ENCODE assay signal across 1 cellular context in the genomic region with DNA sequence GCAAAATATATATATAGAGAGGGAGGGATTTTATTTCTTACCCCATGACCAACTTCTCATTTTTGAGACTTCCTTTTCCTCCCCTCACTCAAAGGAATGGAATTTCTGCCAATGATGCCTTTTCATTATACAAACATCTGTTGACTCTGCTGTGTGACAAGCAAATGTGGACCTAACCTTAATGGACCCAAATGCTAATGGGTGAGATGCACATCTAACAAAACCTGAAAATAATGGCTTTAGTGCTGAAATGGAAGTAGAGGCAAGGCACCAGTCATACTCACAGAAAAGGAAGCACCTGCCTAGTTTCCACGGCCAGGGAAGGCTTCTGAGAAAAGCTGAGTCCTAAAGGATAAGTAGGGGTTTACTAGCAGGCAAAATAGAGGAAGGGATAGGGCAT.
TF ChIP-seq lines count a peak whose summit lies in the region.

No MANE protein-coding gene starts in this region.

TF ChIP-seq in IMR-90, 13 proteins besides CTCF, POLR2A, EP300 and RAD21:
- no peak for TF ChIP-seq SMC3 (IDR thresholded peaks at IDR 0.05; ENCODE audit: low read depth, low read length)
- no peak for TF ChIP-seq NFE2L2 (IDR thresholded peaks at IDR 0.05; ENCODE audit: low read depth, low read length)
- TF ChIP-seq RFX5 (IDR thresholded peaks at IDR 0.05; ENCODE audit: low read depth, low read length): no peak
- TF ChIP-seq MAFK (IDR thresholded peaks at IDR 0.05; ENCODE audit: low read depth, low read length): no peak
- TF ChIP-seq, protein P1, sequence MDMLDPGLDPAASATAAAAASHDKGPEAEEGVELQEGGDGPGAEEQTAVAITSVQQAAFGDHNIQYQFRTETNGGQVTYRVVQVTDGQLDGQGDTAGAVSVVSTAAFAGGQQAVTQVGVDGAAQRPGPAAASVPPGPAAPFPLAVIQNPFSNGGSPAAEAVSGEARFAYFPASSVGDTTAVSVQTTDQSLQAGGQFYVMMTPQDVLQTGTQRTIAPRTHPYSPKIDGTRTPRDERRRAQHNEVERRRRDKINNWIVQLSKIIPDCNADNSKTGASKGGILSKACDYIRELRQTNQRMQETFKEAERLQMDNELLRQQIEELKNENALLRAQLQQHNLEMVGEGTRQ (IDR thresholded peaks at IDR 0.05; ENCODE audit: low read depth, low read length): no peak
- no peak for TF ChIP-seq CHD1 (IDR thresholded peaks at IDR 0.05; ENCODE audit: low read depth, low read length)
- TF ChIP-seq RCOR1 (IDR thresholded peaks at IDR 0.05; ENCODE audit: insufficient replicate concordance, low read length): no peak
- no peak for TF ChIP-seq ELK1 (IDR thresholded peaks at IDR 0.05; ENCODE audit: borderline replicate concordance, low read depth, low read length)
- TF ChIP-seq MAZ (IDR thresholded peaks at IDR 0.05; ENCODE audit: borderline replicate concordance, low read depth, low read length): no peak
- TF ChIP-seq MXI1 (IDR thresholded peaks at IDR 0.05; ENCODE audit: borderline replicate concordance, low read depth, low read length): no peak
- TF ChIP-seq BHLHE40 (IDR thresholded peaks at IDR 0.05; ENCODE audit: low read depth, low read length): no peak
- TF ChIP-seq CEBPB (IDR thresholded peaks at IDR 0.05; ENCODE audit: low read depth, low read length): no peak
- TF ChIP-seq FOS (IDR thresholded peaks at IDR 0.05; ENCODE audit: low read depth, low read length): no peak
TF ChIP-seq in IMR-90: peak in this region for 0.
